Comparison of ENCODE assay signal across 21 cellular contexts in the genomic region with DNA sequence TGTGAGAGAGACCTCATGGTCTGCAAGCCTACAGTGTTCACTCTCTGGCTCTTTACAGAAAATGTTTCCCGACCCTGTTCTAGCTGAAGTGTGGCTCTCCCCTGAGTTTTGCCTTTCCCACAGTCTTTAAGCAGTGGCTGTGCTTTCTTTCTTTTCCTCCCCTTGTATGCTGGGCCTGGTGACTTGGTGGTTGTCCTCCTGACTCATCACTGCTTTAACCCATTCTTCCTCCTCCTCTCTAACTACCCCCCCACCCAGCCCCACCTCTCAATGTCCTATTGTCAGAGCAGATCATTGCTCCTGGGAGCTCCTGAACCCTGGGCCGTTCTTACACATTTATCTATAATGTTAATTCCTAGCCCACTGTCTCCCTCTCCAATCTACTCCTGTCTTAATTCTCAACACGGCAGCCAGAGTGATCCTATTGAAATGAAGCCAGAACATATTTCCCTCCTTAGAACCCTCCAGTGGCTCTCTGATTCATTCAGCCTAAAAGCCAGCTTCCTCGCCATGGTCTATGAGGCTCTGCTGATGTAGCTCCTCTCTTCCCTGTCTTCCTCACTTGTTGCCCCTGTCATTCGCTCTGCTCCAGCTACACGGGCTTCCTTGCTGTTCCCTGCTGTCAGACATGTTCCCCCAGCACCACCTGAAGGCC. TPM values are rescaled to one million over a fixed set of nuclear protein-coding genes. Genes with fewer than 3 reads are reported as not detected.
DNase-seq lines count a peak whose midpoint lies in the region; ATAC-seq and TF ChIP-seq lines count a peak whose summit lies in the region.
"Had no signal": no experiment of that assay in that cellular context is flagged by ENCODE, and none has a peak within 500 bp of the region (broad histone marks: within the 10 kb centered on the region; RNA-seq: fewer than 3 reads in every experiment).

No MANE protein-coding gene starts in this region.

- POLR2A ChIA-PET in activated CD8-positive, alpha-beta T cell treated with anti-CD3 and anti-CD28 coated beads, Interleukin-2, amount 10 ng/mL, durations not matched to agents 7 days and 5 days (lab: Charles Lee): interaction anchor here (0.6 kb wide), 1 partner anchor 1680 kb away, joined by 4 read pairs; no protein-coding TSS in a partner anchor

- ATAC-seq in activated CD8-positive, alpha-beta T cell treated with anti-CD3 and anti-CD28 coated beads, Interleukin-2, amount 10 ng/mL, durations not matched to agents 7 days and 5 days: no peak
- no peak for ATAC-seq in HG02973 (IDR thresholded peaks at IDR 0.05; ENCODE audit: unreplicated experiment)
- no peak for ATAC-seq in GM21381 (IDR thresholded peaks at IDR 0.05; ENCODE audit: unreplicated experiment)
- ATAC-seq: heart left ventricle had no signal

- no peak overlapping the region for H4K5ac ChIP-seq in H9 (ENCODE audit: insufficient read length, low read depth, low read length)

- TF ChIP-seq CTCF in H9 (conservative IDR thresholded peaks at IDR 0.05) (no peak), fibroblast of pulmonary artery (IDR thresholded peaks at IDR 0.05; ENCODE audit: low read length, missing control alignments) (no peak)

- H3K79me1 ChIP-seq in H9 (ENCODE audit: insufficient read depth, low read depth, low read length, poor library complexity, severe bottlenecking): no peaks in the 10 kb centered on the region

- no peaks in the 10 kb centered on the region for H3K27me3 ChIP-seq in H9 (ENCODE audit: insufficient read depth, low read length)
- H3K27me3 ChIP-seq: ascending aorta, BE2C, heart left ventricle, ovary, tibial artery had no signal

- H3K23ac ChIP-seq in H9 (ENCODE audit: insufficient read length, low read depth, low read length): no peak overlapping the region

- no peaks in the 10 kb centered on the region for H3K79me2 ChIP-seq in H9 (ENCODE audit: insufficient read depth, low read length)

- no peak overlapping the region for H2BK120ac ChIP-seq in H9 (ENCODE audit: low read depth, low read length, poor library complexity, severe bottlenecking)

- H4K20me1 ChIP-seq in H9 (ENCODE audit: control insufficient read depth, insufficient read depth, insufficient read length): no peaks in the 10 kb centered on the region

- H2BK5ac ChIP-seq in H9 (ENCODE audit: insufficient read length, low read length): no peak overlapping the region

- H3K27me3 Mint-ChIP-seq in H9 (ENCODE audit: low read depth): no peaks in the 10 kb centered on the region
- no peaks in the 10 kb centered on the region for H3K27me3 Mint-ChIP-seq in activated CD8-positive, alpha-beta T cell treated with anti-CD3 and anti-CD28 coated beads, Interleukin-2, amount 10 ng/mL, durations not matched to agents 7 days and 5 days (ENCODE audit: low read depth)
- H3K27me3 Mint-ChIP-seq: activated CD4-positive, alpha-beta memory T cell treated with anti-CD3 and anti-CD28 coated beads for 36 hours had no signal

- no peak overlapping the region for H3K4me2 ChIP-seq in H9 (ENCODE audit: insufficient read depth, insufficient read length, low read length)

- peaks cover 3 to 10% (median 4%) of the 10 kb centered on the region in 3 experiments; a peak in 4 of 7 replicates for H3K36me3 Mint-ChIP-seq in H9 (ENCODE audit: insufficient read depth in 1 of 3, low read depth in 3 of 3)
- peaks cover 18% of the 10 kb centered on the region for H3K36me3 Mint-ChIP-seq in activated CD8-positive, alpha-beta T cell treated with anti-CD3 and anti-CD28 coated beads, Interleukin-2, amount 10 ng/mL, durations not matched to agents 7 days and 5 days (ENCODE audit: low read depth)

- H3K9me3 ChIP-seq in H9 (ENCODE audit: control insufficient read depth, low read depth, low read length): no peaks in the 10 kb centered on the region
- H3K9me3 ChIP-seq: ascending aorta, BE2C, heart left ventricle, ovary, tibial artery had no signal

- H3K4ac ChIP-seq in H9 (ENCODE audit: low read depth, low read length): no peak overlapping the region

- H3K27ac ChIP-seq in H9 (ENCODE audit: insufficient read length, low read depth, low read length): no peak overlapping the region
- H3K27ac ChIP-seq: coronary artery, HL-60, ovary had no signal

- H3K14ac ChIP-seq in H9 (ENCODE audit: insufficient read depth, low read length): no peak overlapping the region

- WGBS in H9 (ENCODE audit: extremely low coverage, insufficient read length, low lambda C conversion rate): no CpG with 5 or more reads among the region's 6 CpGs

- no peak overlapping the region for H4K91ac ChIP-seq in H9 (ENCODE audit: insufficient read length, low read depth, low read length)

- H3K18ac ChIP-seq in H9 (ENCODE audit: insufficient read length, low read depth, low read length): no peak overlapping the region

- DNase-seq in H9 (no peak), fibroblast of pulmonary artery (ENCODE audit: low read depth) (peak; percentile 4), renal cortical epithelial cell (ENCODE audit: low read depth) (peak; percentile 43), epidermal melanocyte (ENCODE audit: insufficient read length, low spot score) (no peak)
- no peak for DNase-seq in activated CD8-positive, alpha-beta T cell treated with anti-CD3 and anti-CD28 coated beads, Interleukin-2, amount 10 ng/mL, durations not matched to agents 7 days and 5 days
- DNase-seq: activated CD4-positive, alpha-beta memory T cell treated with anti-CD3 and anti-CD28 coated beads for 36 hours; BE2C; DMS153; heart left ventricle; KG1; mammary epithelial cell; NCI-H1048; NCI-H774; ovary; stimulated activated CD4-positive, alpha-beta T cell treated with anti-CD3 and anti-CD28 coated beads, Interleukin-4, amount 100 ng/mL, for 24 hours; tibial artery had no signal

- H3K4me3 Mint-ChIP-seq in H9: no peak overlapping the region
- no peak overlapping the region for H3K4me3 Mint-ChIP-seq in activated CD8-positive, alpha-beta T cell treated with anti-CD3 and anti-CD28 coated beads, Interleukin-2, amount 10 ng/mL, durations not matched to agents 7 days and 5 days
- H3K4me3 Mint-ChIP-seq: activated CD4-positive, alpha-beta memory T cell treated with anti-CD3 and anti-CD28 coated beads for 36 hours had no signal

- H2BK12ac ChIP-seq in H9 (ENCODE audit: insufficient read length, low read depth, low read length): no peak overlapping the region

- H2BK20ac ChIP-seq in H9 (ENCODE audit: low read depth, low read length, poor library complexity, severe bottlenecking): no peak overlapping the region

- H3K4me1 Mint-ChIP-seq in H9: peaks cover 2 to 5% of the 10 kb centered on the region in 2 experiments; a peak in 2 of 4 replicates
- no peaks in the 10 kb centered on the region for H3K4me1 Mint-ChIP-seq in activated CD8-positive, alpha-beta T cell treated with anti-CD3 and anti-CD28 coated beads, Interleukin-2, amount 10 ng/mL, durations not matched to agents 7 days and 5 days (ENCODE audit: low read depth)

- H3K4me1 ChIP-seq in H9 (ENCODE audit: insufficient read depth, low read length): no peaks in the 10 kb centered on the region

- H2AK5ac ChIP-seq in H9 (ENCODE audit: insufficient read length, low read length): no peak overlapping the region

- no peak overlapping the region for H3T11ph ChIP-seq in H9 (ENCODE audit: low read length)

- no peak overlapping the region for H2AFZ ChIP-seq in H9 (ENCODE audit: low read length)

- peak overlapping the region; percentile 70 to 84 (median 82); a peak in 6 of 7 replicates for H3K27ac Mint-ChIP-seq in H9
- H3K27ac Mint-ChIP-seq in activated CD8-positive, alpha-beta T cell treated with anti-CD3 and anti-CD28 coated beads, Interleukin-2, amount 10 ng/mL, durations not matched to agents 7 days and 5 days: peak overlapping the region; percentile 32
- H3K27ac Mint-ChIP-seq: activated CD4-positive, alpha-beta memory T cell treated with anti-CD3 and anti-CD28 coated beads for 36 hours had no signal

- H3K4me3 ChIP-seq in fibroblast of pulmonary artery (replicated peaks; ENCODE audit: low read depth, low read length): no peak overlapping the region
- H3K4me3 ChIP-seq: ascending aorta, coronary artery, heart left ventricle, ovary, tibial artery had no signal

- H4K8ac ChIP-seq in H9 (replicated peaks; ENCODE audit: insufficient read length, low read depth, low read length): no peak overlapping the region

- no peaks in the 10 kb centered on the region for H3K23me2 ChIP-seq in H9 (ENCODE audit: insufficient read length, low read depth, low read length, poor library complexity, severe bottlenecking)

- no peaks in the 10 kb centered on the region for H3K9me3 Mint-ChIP-seq in H9
- H3K9me3 Mint-ChIP-seq in activated CD8-positive, alpha-beta T cell treated with anti-CD3 and anti-CD28 coated beads, Interleukin-2, amount 10 ng/mL, durations not matched to agents 7 days and 5 days (ENCODE audit: insufficient read depth): no peaks in the 10 kb centered on the region
- H3K9me3 Mint-ChIP-seq: activated CD4-positive, alpha-beta memory T cell treated with anti-CD3 and anti-CD28 coated beads for 36 hours had no signal

- H2BK15ac ChIP-seq in H9 (ENCODE audit: low read depth, low read length): no peak overlapping the region

- no peak overlapping the region for H3K9ac ChIP-seq in H9 (ENCODE audit: extremely low read depth, insufficient read length, low read length)

- CTCF ChIA-PET in activated CD8-positive, alpha-beta T cell treated with anti-CD3 and anti-CD28 coated beads, Interleukin-2, amount 10 ng/mL, durations not matched to agents 7 days and 5 days (lab: Charles Lee): interaction anchor here (1.0 kb wide), 1 partner anchor 114 kb away, joined by 4 read pairs; no protein-coding TSS in a partner anchor

- H3K56ac ChIP-seq in H9 (ENCODE audit: insufficient read length, low read depth, low read length): no peak overlapping the region

RNA-seq across cellular contexts. Expression of a gene that starts 55.0 kb away (rescaled TPM):
- total RNA-seq in H9 (2021): 21.2 and 21.9 TPM in 2 replicates
- total RNA-seq in activated CD8-positive, alpha-beta T cell treated with anti-CD3 and anti-CD28 coated beads, Interleukin-2, amount 10 ng/mL, durations not matched to agents 7 days and 5 days: 10 to 100 TPM; 22.9 to 23.3 TPM
- 12.3 and 17.6 TPM in 2 replicates for total RNA-seq in renal cortical epithelial cell

Comparison
In these comparisons a context has a peak if more than half of its experiments do, and no peak if none do; other contexts are left out.
1. DNase-seq: peak in fibroblast of pulmonary artery (single experiment) and renal cortical epithelial cell (single experiment); none in H9 (single experiment), activated CD8-positive, alpha-beta T cell treated with anti-CD3 and anti-CD28 coated beads, Interleukin-2, amount 10 ng/mL, durations not matched to agents 7 days and 5 days (single experiment) and epidermal melanocyte (single experiment).